20 cellular contexts compared by ENCODE assay signal in genomic region chr11:89893245-89893644, GRCh38. TPM values are rescaled to one million over a fixed set of nuclear protein-coding genes. Genes with fewer than 3 reads are reported as not detected.
"Had no signal": no experiment of that assay in that cellular context is flagged by ENCODE, and none has a peak within 500 bp of the region (broad histone marks: within the 10 kb centered on the region; RNA-seq: fewer than 3 reads in every experiment).

No MANE protein-coding gene starts in this region.

RNA-seq across cellular contexts. Expression of gene TRIM64B, which starts 15.0 kb away (rescaled TPM):
- total RNA-seq: activated naive CD4-positive, alpha-beta T cell treated with anti-CD3 and anti-CD28 coated beads for 36 hours; activated naive CD4-positive, alpha-beta T cell treated with anti-CD3 and anti-CD28 coated beads, Interleukin-2, amount 50 U/mL, for 72 hours; activated naive CD8-positive, alpha-beta T cell treated with anti-CD3 and anti-CD28 coated beads for 36 hours; activated naive CD8-positive, alpha-beta T cell treated with anti-CD3 and anti-CD28 coated beads, Interleukin-2, amount 10 ng/mL, durations not matched to agents 7 days and 5 days; activated T-cell treated with anti-CD3 and anti-CD28 coated beads, Interleukin-2, amount 50 U/mL, for 4 hours; activated T-cell treated with anti-CD3 and anti-CD28 coated beads, Interleukin-2, amount 50 U/mL, for 72 hours; activated T-helper 1 cell treated with anti-CD3 and anti-CD28 coated beads, Interleukin-12 subunit alpha, Interleukin-12 subunit beta, Interleukin-2, Interleukin-4 antibody, amounts not matched to agents 30 ng/mL and 10 ng/mL and 1 ng/mL, durations not matched to agents 14 hours and 24 hours and 36 hours; activated T-helper 17 cell treated with anti-CD3 and anti-CD28 coated beads, Interleukin-2, amount 50 U/mL, for 72 hours; activated T-helper 2 cell treated with anti-CD3 and anti-CD28 coated beads, Interferon-gamma antibody, Interleukin-2, Interleukin-4, amounts not matched to agents 10 μg/mL and 5 μg/mL and 100 μg/mL, durations not matched to agents 14 hours and 24 hours and 36 hours; adrenal gland; aorta; ascending aorta; body of pancreas; breast epithelium; bronchial epithelial cell; cardiac muscle cell; cardiac septum; cerebellum had no signal
- polyA plus RNA-seq: adipose tissue, adrenal gland, aorta, cardiac muscle cell had no signal

RNA-seq across cellular contexts. Expression of gene TRIM49D1, which starts 28.8 kb away (rescaled TPM):
- total RNA-seq: activated naive CD4-positive, alpha-beta T cell treated with anti-CD3 and anti-CD28 coated beads for 36 hours; activated naive CD4-positive, alpha-beta T cell treated with anti-CD3 and anti-CD28 coated beads, Interleukin-2, amount 50 U/mL, for 72 hours; activated naive CD8-positive, alpha-beta T cell treated with anti-CD3 and anti-CD28 coated beads for 36 hours; activated naive CD8-positive, alpha-beta T cell treated with anti-CD3 and anti-CD28 coated beads, Interleukin-2, amount 10 ng/mL, durations not matched to agents 7 days and 5 days; activated T-cell treated with anti-CD3 and anti-CD28 coated beads, Interleukin-2, amount 50 U/mL, for 4 hours; activated T-cell treated with anti-CD3 and anti-CD28 coated beads, Interleukin-2, amount 50 U/mL, for 72 hours; activated T-helper 1 cell treated with anti-CD3 and anti-CD28 coated beads, Interleukin-12 subunit alpha, Interleukin-12 subunit beta, Interleukin-2, Interleukin-4 antibody, amounts not matched to agents 30 ng/mL and 10 ng/mL and 1 ng/mL, durations not matched to agents 14 hours and 24 hours and 36 hours; activated T-helper 17 cell treated with anti-CD3 and anti-CD28 coated beads, Interleukin-2, amount 50 U/mL, for 72 hours; activated T-helper 2 cell treated with anti-CD3 and anti-CD28 coated beads, Interferon-gamma antibody, Interleukin-2, Interleukin-4, amounts not matched to agents 10 μg/mL and 5 μg/mL and 100 μg/mL, durations not matched to agents 14 hours and 24 hours and 36 hours; adrenal gland; aorta; ascending aorta; body of pancreas; breast epithelium; bronchial epithelial cell; cardiac muscle cell; cardiac septum; cerebellum had no signal
- polyA plus RNA-seq: adipose tissue, adrenal gland, aorta, cardiac muscle cell had no signal

RNA-seq across cellular contexts. Expression of gene TRIM49D2, which starts 30.6 kb away (rescaled TPM):
- total RNA-seq: activated naive CD4-positive, alpha-beta T cell treated with anti-CD3 and anti-CD28 coated beads for 36 hours; activated naive CD4-positive, alpha-beta T cell treated with anti-CD3 and anti-CD28 coated beads, Interleukin-2, amount 50 U/mL, for 72 hours; activated naive CD8-positive, alpha-beta T cell treated with anti-CD3 and anti-CD28 coated beads for 36 hours; activated naive CD8-positive, alpha-beta T cell treated with anti-CD3 and anti-CD28 coated beads, Interleukin-2, amount 10 ng/mL, durations not matched to agents 7 days and 5 days; activated T-cell treated with anti-CD3 and anti-CD28 coated beads, Interleukin-2, amount 50 U/mL, for 4 hours; activated T-cell treated with anti-CD3 and anti-CD28 coated beads, Interleukin-2, amount 50 U/mL, for 72 hours; activated T-helper 1 cell treated with anti-CD3 and anti-CD28 coated beads, Interleukin-12 subunit alpha, Interleukin-12 subunit beta, Interleukin-2, Interleukin-4 antibody, amounts not matched to agents 30 ng/mL and 10 ng/mL and 1 ng/mL, durations not matched to agents 14 hours and 24 hours and 36 hours; activated T-helper 17 cell treated with anti-CD3 and anti-CD28 coated beads, Interleukin-2, amount 50 U/mL, for 72 hours; activated T-helper 2 cell treated with anti-CD3 and anti-CD28 coated beads, Interferon-gamma antibody, Interleukin-2, Interleukin-4, amounts not matched to agents 10 μg/mL and 5 μg/mL and 100 μg/mL, durations not matched to agents 14 hours and 24 hours and 36 hours; adrenal gland; aorta; ascending aorta; astrocyte; body of pancreas; breast epithelium; bronchial epithelial cell; cardiac muscle cell; cardiac septum; cerebellum had no signal
- polyA plus RNA-seq: adipose tissue, adrenal gland, aorta, cardiac muscle cell had no signal
